Comparison of ENCODE assay signal across 13 cellular contexts in genomic region chr2:218871345-218872302, GRCh38. TPM values are rescaled to one million over a fixed set of nuclear protein-coding genes. Genes with fewer than 3 reads are reported as not detected.
DNase-seq lines count a peak whose midpoint lies in the region; ATAC-seq, FAIRE-seq and TF ChIP-seq lines count a peak whose summit lies in the region.
"Had no signal": no experiment of that assay in that cellular context is flagged by ENCODE, and none has a peak within 500 bp of the region (broad histone marks: within the 10 kb centered on the region; RNA-seq: fewer than 3 reads in every experiment).

No MANE protein-coding gene starts in this region.

- H3K36me3 ChIP-seq in BLaER1 treated with 17β-estradiol and CSF1 and Interleukin-3, amounts not matched to agents 10 nM and 100 nM: no peaks in the 10 kb centered on the region
- H3K36me3 ChIP-seq in mucosa of rectum (ENCODE audit: control insufficient read depth in 2 of 2, insufficient read depth in 2 of 2, low read length in 2 of 2): no peaks in the 10 kb centered on the region
- H3K36me3 ChIP-seq: right atrium auricular region had no signal

- H3K27ac ChIP-seq in BLaER1 treated with 17β-estradiol and CSF1 and Interleukin-3, amounts not matched to agents 10 nM and 100 nM: 0 out of 22 replicates have a peak overlapping the region, but pooled peaks of 1 of the 11 experiments have one; percentile 20
- H3K27ac ChIP-seq in mucosa of rectum (ENCODE audit: low read depth in 2 of 2, low read length in 2 of 2): no peak overlapping the region
- H3K27ac ChIP-seq: right atrium auricular region had no signal

- peak overlapping the region in 4 of 10 experiments; percentile 23 to 49 (median 38); a peak in 7 of 20 replicates for H3K4me3 ChIP-seq in BLaER1 treated with 17β-estradiol and CSF1 and Interleukin-3, amounts not matched to agents 10 nM and 100 nM
- peak overlapping the region; percentile 14 to 56 for H3K4me3 ChIP-seq in mucosa of rectum (ENCODE audit: low read length in 2 of 2)

- H4K20me1 ChIP-seq in BLaER1 treated with 17β-estradiol and CSF1 and Interleukin-3, amounts not matched to agents 10 nM and 100 nM: peaks cover 0 to 36% (median 21%) of the 10 kb centered on the region in 11 experiments; a peak in 14 of 22 replicates

- H3K36me3 Mint-ChIP-seq in activated T-cell treated with anti-CD3 and anti-CD28 coated beads, Interleukin-2, amount 50 U/mL, for 72 hours (ENCODE audit: insufficient read depth in 2 of 2): peaks cover 0 to 2% of the 10 kb centered on the region in 2 donors

- H3K4me2 ChIP-seq in BLaER1 treated with 17β-estradiol and CSF1 and Interleukin-3, amounts not matched to agents 10 nM and 100 nM: peak overlapping the region; percentile 62 to 89 (median 80)

- peaks cover 12 to 23% (median 16%) of the 10 kb centered on the region in 10 experiments for H3K4me1 ChIP-seq in BLaER1 treated with 17β-estradiol and CSF1 and Interleukin-3, amounts not matched to agents 10 nM and 100 nM
- H3K4me1 ChIP-seq in mucosa of rectum (ENCODE audit: control insufficient read depth in 2 of 2, insufficient read depth in 2 of 2, low read length in 2 of 2): peaks cover 2 to 4% of the 10 kb centered on the region in 2 donors

- peaks cover 18% of the 10 kb centered on the region for H3K4me1 Mint-ChIP-seq in activated T-cell treated with anti-CD3 and anti-CD28 coated beads, Interleukin-2, amount 50 U/mL, for 72 hours (ENCODE audit: low read depth)

- FAIRE-seq in GM12892 (lab: Jason Lieb, UNC): peak; percentile 50
- FAIRE-seq: keratinocyte had no signal

- peaks cover 83% of the 10 kb centered on the region for H3K27me3 Mint-ChIP-seq in activated T-cell treated with anti-CD3 and anti-CD28 coated beads, Interleukin-2, amount 50 U/mL, for 72 hours (ENCODE audit: low read depth)

- peak overlapping the region; percentile 59 to 77 for H3K4me3 Mint-ChIP-seq in activated T-cell treated with anti-CD3 and anti-CD28 coated beads, Interleukin-2, amount 50 U/mL, for 72 hours

- ATAC-seq in activated T-cell treated with anti-CD3 and anti-CD28 coated beads, Interleukin-2, amount 50 U/mL, for 72 hours (replicated peaks in 1 of 2): peak; percentile 41 to 63
- ATAC-seq in HG03196 (IDR thresholded peaks at IDR 0.05; ENCODE audit: unreplicated experiment) (no peak), GM21526 (IDR thresholded peaks at IDR 0.05; ENCODE audit: low FRiP score, unreplicated experiment) (no peak)

- H3K9me3 ChIP-seq in BLaER1 treated with 17β-estradiol and CSF1 and Interleukin-3, amounts not matched to agents 10 nM and 100 nM (replicated peaks in 1 of 11): no peaks in the 10 kb centered on the region
- H3K9me3 ChIP-seq in mucosa of rectum (ENCODE audit: control insufficient read depth in 2 of 2, low read length in 2 of 2): no peaks in the 10 kb centered on the region
- H3K9me3 ChIP-seq: right atrium auricular region had no signal

- TF ChIP-seq POLR2A in GM12892 (IDR thresholded peaks at IDR 0.05; ENCODE audit: low read depth, low read length): no peak

- DNase-seq in GM12892 (ENCODE audit: insufficient read length): no peak
- DNase-seq in activated T-cell treated with anti-CD3 and anti-CD28 coated beads, Interleukin-2, amount 50 U/mL, for 72 hours: no peak
- no peak for DNase-seq in NCI-H128 (lab: John Stamatoyannopoulos, UW; ENCODE audit: unreplicated experiment)
- no peak for DNase-seq in NCI-H69 (lab: John Stamatoyannopoulos, UW)
- DNase-seq: DMS153, NCI-H510A, T-helper 9 cell had no signal

- H3K27ac Mint-ChIP-seq in activated T-cell treated with anti-CD3 and anti-CD28 coated beads, Interleukin-2, amount 50 U/mL, for 72 hours: no peak overlapping the region

- no peaks in the 10 kb centered on the region for H3K9me3 Mint-ChIP-seq in activated T-cell treated with anti-CD3 and anti-CD28 coated beads, Interleukin-2, amount 50 U/mL, for 72 hours

- no peak overlapping the region for H3K9ac ChIP-seq in BLaER1 treated with 17β-estradiol and CSF1 and Interleukin-3, amounts not matched to agents 10 nM and 100 nM
- H3K9ac ChIP-seq in mucosa of rectum (ENCODE audit: low read depth in 1 of 2, low read length in 2 of 2): no peak overlapping the region

- peaks cover 77 to 100% (median 99%) of the 10 kb centered on the region in 11 experiments for H3K27me3 ChIP-seq in BLaER1 treated with 17β-estradiol and CSF1 and Interleukin-3, amounts not matched to agents 10 nM and 100 nM
- peaks cover 37 to 61% of the 10 kb centered on the region in 2 donors for H3K27me3 ChIP-seq in mucosa of rectum (ENCODE audit: control insufficient read depth in 2 of 2, insufficient read depth in 2 of 2, low read length in 2 of 2)

RNA-seq across cellular contexts. Expression of gene WNT10A, which starts 9.0 kb away (rescaled TPM):
- 34.9 TPM for polyA plus RNA-seq in GM12892 (2012; ENCODE audit: missing spikeins)
- total RNA-seq in activated T-cell treated with anti-CD3 and anti-CD28 coated beads, Interleukin-2, amount 50 U/mL, for 72 hours: 1 to 10 TPM; 3.4 to 8.6 TPM

RNA-seq across cellular contexts. Expression of gene WNT6, which starts 12.0 kb away (rescaled TPM):
- polyA plus RNA-seq in GM12892 (2012; ENCODE audit: missing spikeins): not detected
- total RNA-seq in activated T-cell treated with anti-CD3 and anti-CD28 coated beads, Interleukin-2, amount 50 U/mL, for 72 hours: under 1 TPM; 0.19 TPM
- polyA plus RNA-seq: keratinocyte had no signal

RNA-seq across cellular contexts. Expression of gene PRKAG3, which starts 40.0 kb away (rescaled TPM):
- not detected for polyA plus RNA-seq in GM12892 (2012; ENCODE audit: missing spikeins)
- not detected for total RNA-seq in activated T-cell treated with anti-CD3 and anti-CD28 coated beads, Interleukin-2, amount 50 U/mL, for 72 hours
- polyA plus RNA-seq: keratinocyte had no signal

Comparison
In these comparisons a context has a peak if more than half of its experiments do, and no peak if none do; other contexts are left out.
1. ATAC-seq: peak in activated T-cell treated with anti-CD3 and anti-CD28 coated beads, Interleukin-2, amount 50 U/mL, for 72 hours (2 of 2); none in HG03196 (single experiment) and GM21526 (single experiment).